15 cellular contexts compared by ENCODE assay signal in genomic region chr15:90789496-90789895, GRCh38.
"Had no signal": no experiment of that assay in that cellular context is flagged by ENCODE, and none has a peak within 500 bp of the region (broad histone marks: within the 10 kb centered on the region; RNA-seq: fewer than 3 reads in every experiment).

No MANE protein-coding gene starts in this region.

- H3K4me1 ChIP-seq: breast epithelium, transverse colon had no signal

- DNase-seq: activated CD4-positive, alpha-beta memory T cell treated with anti-CD3 and anti-CD28 coated beads, Interleukin-2, amount 10 ng/mL, durations not matched to agents 7 days and 5 days; activated CD4-positive, alpha-beta T cell treated with anti-CD3 and anti-CD28 coated beads for 4 hours; activated gamma-delta T cell treated with Interleukin-2 at 50 U/mL for 16 hours; activated T-cell treated with anti-CD3 and anti-CD28 coated beads, Interleukin-2, amount 50 U/mL, for 48 hours; dermis blood vessel endothelial cell; effector memory CD8-positive, alpha-beta T cell; immature natural killer cell; left cardiac atrium; naive B cell; transverse colon had no signal

- H3K27ac ChIP-seq: breast epithelium, epithelial cell of prostate, transverse colon had no signal

- H3K27me3 ChIP-seq: breast epithelium, pancreas, transverse colon had no signal

- H3K9me3 ChIP-seq: breast epithelium, pancreas, transverse colon had no signal

- H3K4me3 ChIP-seq: breast epithelium, lung, pancreas, transverse colon had no signal

- FAIRE-seq: frontal cortex, pancreas had no signal

- H3K36me3 ChIP-seq: breast epithelium, pancreas, transverse colon had no signal
